ENCODE assay signal across 8 cellular contexts in the genomic region with DNA sequence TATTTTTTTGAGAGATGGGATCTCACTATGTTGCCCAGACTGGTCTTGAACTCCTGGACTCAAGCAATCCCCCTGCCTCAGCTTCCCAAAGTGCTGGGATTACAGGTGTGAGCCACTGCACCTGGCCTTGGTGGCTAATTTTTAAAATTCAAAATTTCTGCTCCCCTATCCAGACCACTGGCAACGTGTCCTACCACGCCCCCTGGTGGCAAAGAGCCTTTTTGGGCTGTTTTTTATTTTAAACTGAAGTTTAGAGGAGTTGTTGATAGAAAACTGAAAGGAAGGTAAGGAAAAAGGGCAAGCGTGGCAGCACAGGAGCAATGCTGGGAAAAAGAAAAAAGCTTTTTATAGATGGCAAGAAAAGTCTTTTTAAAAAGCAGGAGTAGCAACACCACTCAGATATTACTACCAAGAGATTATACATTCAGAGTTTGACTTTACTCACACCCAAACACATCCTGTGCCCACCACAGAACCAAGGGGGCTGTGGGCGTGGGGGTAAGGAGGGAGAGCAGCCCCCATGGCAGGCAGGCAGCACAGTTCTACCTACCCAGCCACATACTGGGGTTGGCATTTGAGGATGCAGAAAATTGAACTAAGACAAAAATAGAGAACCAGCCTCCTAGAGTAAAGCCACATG. TPM values are rescaled to one million over a fixed set of nuclear protein-coding genes. Genes with fewer than 3 reads are reported as not detected.
DNase-seq lines count a peak whose midpoint lies in the region; ATAC-seq, FAIRE-seq and TF ChIP-seq lines count a peak whose summit lies in the region.

No MANE protein-coding gene starts in this region.

- H2AFZ ChIP-seq in neural cell (ENCODE audit: low read depth, low read length): no peak overlapping the region

- TF ChIP-seq EP300 in neural cell (conservative IDR thresholded peaks at IDR 0.05; ENCODE audit: poor library complexity, severe bottlenecking): no peak

- 28 to 45% (median 29%) methylated on average over 4 of the region's 4 CpGs for WGBS in small intestine, 3 donors

- ATAC-seq in HG02981 (IDR thresholded peaks at IDR 0.05; ENCODE audit: unreplicated experiment): no peak

- no peaks in the 10 kb centered on the region for H4K20me1 ChIP-seq in neural cell (ENCODE audit: insufficient read depth)

- H3F3A ChIP-seq in neural cell (ENCODE audit: insufficient read depth, low read length, poor library complexity, severe bottlenecking): no peaks in the 10 kb centered on the region

- no peak overlapping the region for H3K9ac ChIP-seq in neural cell (ENCODE audit: low read length)

- no peaks in the 10 kb centered on the region for H3K27me3 ChIP-seq in neural cell (ENCODE audit: insufficient read depth, low read depth, low read length)
- no peaks in the 10 kb centered on the region for H3K27me3 ChIP-seq in small intestine (ENCODE audit: control insufficient read depth in 2 of 2, insufficient read depth in 2 of 2, low read length in 2 of 2)

- H3K9me3 ChIP-seq in neural cell (ENCODE audit: low read length) (no peaks in the 10 kb centered on the region), small intestine (ENCODE audit: control insufficient read depth, low read depth) (no peaks in the 10 kb centered on the region)

- no peaks in the 10 kb centered on the region for H3K4me1 ChIP-seq in small intestine (ENCODE audit: control insufficient read depth in 2 of 2, insufficient read depth in 1 of 2, low read depth in 1 of 2, low read length in 1 of 2)

- TF ChIP-seq CTCF in GM12865 (IDR thresholded peaks at IDR 0.05; ENCODE audit: insufficient read depth, low read depth, low read length, missing control alignments) (peak; percentile 66), epithelial cell of proximal tubule (conservative IDR thresholded peaks at IDR 0.05; ENCODE audit: low read depth, low read length) (peak; percentile 80), neural cell (IDR thresholded peaks at IDR 0.05; ENCODE audit: poor library complexity, severe bottlenecking) (peak; percentile 86)

- no peak for FAIRE-seq in small intestine (lab: Jason Lieb, UNC)

- H3K4me3 ChIP-seq in GM12865 (ENCODE audit: low read depth, low read length) (no peak overlapping the region), epithelial cell of proximal tubule (ENCODE audit: low read depth, low read length) (no peak overlapping the region), neural cell (ENCODE audit: low read length) (no peak overlapping the region), small intestine (ENCODE audit: low read depth in 1 of 2, low read length in 2 of 2) (no peak overlapping the region)

- H3K27ac ChIP-seq in neural cell (ENCODE audit: low read length) (no peak overlapping the region), substantia nigra (ENCODE audit: low read depth, low read length, poor library complexity, severe bottlenecking) (peak overlapping the region; percentile 49), small intestine (ENCODE audit: low read depth in 1 of 2, low read length in 1 of 2) (no peak overlapping the region)

- H3K36me3 ChIP-seq in neural cell (ENCODE audit: insufficient read depth, low read length) (peaks cover 4% of the 10 kb centered on the region), small intestine (ENCODE audit: control insufficient read depth in 2 of 2, insufficient read depth in 2 of 2, low read length in 2 of 2) (peaks cover 14 to 22% of the 10 kb centered on the region in 2 donors)

- no peak overlapping the region for H3K4me2 ChIP-seq in neural cell (ENCODE audit: low read length)

- peak; percentile 78 for TF ChIP-seq RAD21 in neural cell (conservative IDR thresholded peaks at IDR 0.05)

- H3K79me2 ChIP-seq in neural cell (replicated peaks; ENCODE audit: insufficient read depth, low read length): no peaks in the 10 kb centered on the region

- DNase-seq in GM12865 (ENCODE audit: low read depth) (peak; percentile 64), NCI-H2227 treated with DMSO at 0.1 percent for 48 hours (lab: John Stamatoyannopoulos, UW) (peak; percentile 20), epithelial cell of proximal tubule (ENCODE audit: low read depth) (no peak), substantia nigra (lab: John Stamatoyannopoulos, UW) (peak in 25 of 49 donors; percentile 9 to 77 (median 50)), small intestine (no peak)
- DNase-seq in activated CD8-positive, alpha-beta memory T cell treated with anti-CD3 and anti-CD28 coated beads, Interleukin-2, amount 50 U/mL, for 48 hours: peak; percentile 92

- H3K9me2 ChIP-seq in neural cell (ENCODE audit: insufficient read depth, low read length): no peaks in the 10 kb centered on the region

TF ChIP-seq in neural cell, 6 proteins besides CTCF, POLR2A, EP300 and RAD21:
- peak; percentile 89 for TF ChIP-seq SMC3 (conservative IDR thresholded peaks at IDR 0.05; ENCODE audit: poor library complexity)
- no peak for TF ChIP-seq POLR2AphosphoS5 (IDR thresholded peaks at IDR 0.05)

RNA-seq across cellular contexts. Expression of gene MXRA7, which starts 4.2 kb away (rescaled TPM):
- 147 and 167 TPM in 2 replicates for total RNA-seq in epithelial cell of proximal tubule
- 137 and 143 TPM in 2 replicates for polyA plus RNA-seq in neural cell
- 109 and 114 TPM in 2 replicates for polyA minus RNA-seq in neural cell
- 10 to 100 TPM in 2 of 3 donors, 1 to 10 TPM in 1; 3.1 to 40.1 (median 20.0) TPM for polyA plus RNA-seq in small intestine

RNA-seq across cellular contexts. Expression of gene JMJD6, which starts 11.5 kb away (rescaled TPM):
- 30.2 and 41.2 TPM in 2 replicates for total RNA-seq in epithelial cell of proximal tubule
- polyA plus RNA-seq in neural cell: 21.7 and 37.6 TPM in 2 replicates
- polyA minus RNA-seq in neural cell: 23.3 and 23.4 TPM in 2 replicates
- 10 to 100 TPM; 24.2 to 56.6 (median 51.1) TPM for polyA plus RNA-seq in small intestine

RNA-seq across cellular contexts. Expression of gene METTL23, which starts 11.7 kb away (rescaled TPM):
- 30.0 and 34.7 TPM in 2 replicates for total RNA-seq in epithelial cell of proximal tubule
- polyA plus RNA-seq in neural cell (53.3 and 59.8 TPM in 2 replicates), small intestine (10 to 100 TPM; 28.8 to 37.8 (median 37.6) TPM)
- polyA minus RNA-seq in neural cell: 21.7 and 26.0 TPM in 2 replicates

RNA-seq across cellular contexts. Expression of gene SRSF2, which starts 22.2 kb away (rescaled TPM):
- total RNA-seq in epithelial cell of proximal tubule: 275 and 497 TPM in 2 replicates
- polyA plus RNA-seq in neural cell (350 and 355 TPM in 2 replicates), small intestine (100 to 1,000 TPM; 113 to 200 (median 114) TPM)
- polyA minus RNA-seq in neural cell: 135 and 143 TPM in 2 replicates

RNA-seq across cellular contexts. Expression of gene MFSD11, which starts 23.0 kb away (rescaled TPM):
- 12.4 and 13.5 TPM in 2 replicates for total RNA-seq in epithelial cell of proximal tubule
- polyA plus RNA-seq in neural cell (36.1 and 43.1 TPM in 2 replicates), small intestine (10 to 100 TPM in 2 of 3 donors, 1 to 10 TPM in 1; 8.3 to 20.0 (median 10.5) TPM)
- polyA minus RNA-seq in neural cell: 56.6 and 67.4 TPM in 2 replicates

Comparison
In these comparisons a context has a peak if more than half of its experiments do, and no peak if none do; other contexts are left out.
1. DNase-seq: peak in GM12865 (single experiment), NCI-H2227 treated with DMSO at 0.1 percent for 48 hours (single experiment), activated CD8-positive, alpha-beta memory T cell treated with anti-CD3 and anti-CD28 coated beads, Interleukin-2, amount 50 U/mL, for 48 hours (single experiment) and substantia nigra (25 of 49); none in epithelial cell of proximal tubule (single experiment) and small intestine (single experiment).
2. Peak in every context shown above with its lines, with median percentiles within 50 percentile points of each other: CTCF ChIP-seq.